In the genomic region with DNA sequence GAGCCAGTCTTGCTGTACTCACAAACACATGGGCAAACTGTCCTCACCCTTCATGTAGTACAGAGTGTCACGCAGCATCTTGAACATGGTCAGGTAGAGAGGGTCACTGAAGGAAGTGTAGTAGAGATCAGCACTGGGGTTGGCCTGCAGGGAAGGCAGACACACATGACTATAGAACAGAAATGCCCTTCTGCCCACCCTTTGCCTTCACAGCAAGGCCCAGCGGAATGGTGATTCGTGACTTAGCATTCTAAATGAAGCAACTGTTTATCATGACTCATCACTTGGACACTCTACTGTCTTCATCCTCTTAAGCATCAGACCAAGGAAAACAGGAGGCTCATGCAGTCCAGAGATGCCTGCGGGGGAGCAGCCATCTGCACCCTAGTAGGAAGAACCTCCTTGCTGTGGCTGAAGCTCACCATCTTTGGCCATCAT, we compare ENCODE assay signal across 10 cellular contexts. TPM values are rescaled to one million over a fixed set of nuclear protein-coding genes. Genes with fewer than 3 reads are reported as not detected.
DNase-seq lines count a peak whose midpoint lies in the region; ATAC-seq and TF ChIP-seq lines count a peak whose summit lies in the region.
"Had no signal": no experiment of that assay in that cellular context is flagged by ENCODE, and none has a peak within 500 bp of the region (broad histone marks: within the 10 kb centered on the region; RNA-seq: fewer than 3 reads in every experiment).

No MANE protein-coding gene starts in this region.

- WGBS in trophoblast cell (ENCODE audit: extremely low coverage, insufficient coverage, insufficient read length), result no CpG with 5 or more reads among the region's 4 CpGs

- H4K91ac ChIP-seq in trophoblast cell (ENCODE audit: low read depth, low read length), result no peak overlapping the region

- no peak overlapping the region for H3K9ac ChIP-seq in trophoblast cell (ENCODE audit: low read length)

- no peaks in the 10 kb centered on the region for H3K27me3 Mint-ChIP-seq in activated naive CD4-positive, alpha-beta T cell treated with anti-CD3 and anti-CD28 coated beads, Interleukin-2, amount 10 ng/mL, durations not matched to agents 7 days and 5 days
- H3K27me3 Mint-ChIP-seq: natural killer cell treated with Interleukin-12 subunit alpha and Interleukin-12 subunit beta and Interleukin-15 and Interleukin-18, amount 100 ng/mL, for 72 hours had no signal

- H3K9me3 ChIP-seq in RWPE2 (ENCODE audit: severe bottlenecking) (peaks cover 2% of the 10 kb centered on the region), trophoblast cell (ENCODE audit: insufficient read depth, low read depth, low read length) (peaks cover 2% of the 10 kb centered on the region)
- H3K9me3 ChIP-seq in effector memory CD4-positive, alpha-beta T cell (ENCODE audit: control insufficient read depth, low read length), result no peaks in the 10 kb centered on the region

- H2AFZ ChIP-seq in trophoblast cell (ENCODE audit: insufficient read depth, low read length, poor library complexity), result no peak overlapping the region

- H3K79me2 ChIP-seq in trophoblast cell (ENCODE audit: control insufficient read depth, insufficient read depth, low read length, poor library complexity), result no peaks in the 10 kb centered on the region

- H3K36me3 Mint-ChIP-seq in activated naive CD4-positive, alpha-beta T cell treated with anti-CD3 and anti-CD28 coated beads, Interleukin-2, amount 10 ng/mL, durations not matched to agents 7 days and 5 days, result peaks cover 57% of the 10 kb centered on the region

- H2BK12ac ChIP-seq in trophoblast cell (ENCODE audit: low read length), result no peak overlapping the region

- H3K4me1 ChIP-seq in RWPE2 (ENCODE audit: insufficient read depth, poor library complexity, severe bottlenecking) (no peaks in the 10 kb centered on the region), trophoblast cell (ENCODE audit: control insufficient read depth in 1 of 2, insufficient read depth in 2 of 2, low read length in 2 of 2) (peaks cover 3 to 7% of the 10 kb centered on the region in 2 experiments)
- H3K4me1 ChIP-seq in effector memory CD4-positive, alpha-beta T cell (ENCODE audit: control insufficient read depth, insufficient read depth, low read length, poor library complexity, severe bottlenecking), result no peaks in the 10 kb centered on the region

- TF ChIP-seq CTCF in RWPE2 (IDR thresholded peaks at IDR 0.05; ENCODE audit: poor library complexity, severe bottlenecking), result no peak
- TF ChIP-seq CTCF in fibroblast of mammary gland (conservative IDR thresholded peaks at IDR 0.05; ENCODE audit: control insufficient read depth, insufficient read depth, low read depth, low read length), result no peak

- no peaks in the 10 kb centered on the region for H3K79me1 ChIP-seq in trophoblast cell (ENCODE audit: low read length)

- no peak overlapping the region for H4K8ac ChIP-seq in trophoblast cell (ENCODE audit: low read depth, low read length)

- CTCF ChIA-PET in activated naive CD4-positive, alpha-beta T cell treated with anti-CD3 and anti-CD28 coated beads, Interleukin-2, amount 10 ng/mL, durations not matched to agents 7 days and 5 days (lab: Charles Lee), result no interaction called here

- H2BK5ac ChIP-seq in trophoblast cell (ENCODE audit: low read depth, low read length, poor library complexity), result no peak overlapping the region

- H3K27ac ChIP-seq in RWPE2 (ENCODE audit: poor library complexity, severe bottlenecking) (no peak overlapping the region), trophoblast cell (ENCODE audit: low read depth, low read length) (no peak overlapping the region)
- no peak overlapping the region for H3K27ac ChIP-seq in effector memory CD4-positive, alpha-beta T cell (ENCODE audit: insufficient read depth, low read length, poor library complexity, severe bottlenecking)

- ATAC-seq in RWPE2 (ENCODE audit: low read depth), result peak; percentile 79
- ATAC-seq: GM12878; natural killer cell treated with Interleukin-12 subunit alpha and Interleukin-12 subunit beta and Interleukin-15 and Interleukin-18, amount 100 ng/mL, for 72 hours had no signal

- H3K4me2 ChIP-seq in trophoblast cell (ENCODE audit: low read length), result no peak overlapping the region

- H3K27ac Mint-ChIP-seq in activated naive CD4-positive, alpha-beta T cell treated with anti-CD3 and anti-CD28 coated beads, Interleukin-2, amount 10 ng/mL, durations not matched to agents 7 days and 5 days, result no peak overlapping the region

- no peak overlapping the region for H4K12ac ChIP-seq in trophoblast cell (ENCODE audit: low read depth, low read length)

- peaks cover 44% of the 10 kb centered on the region for H3K36me3 ChIP-seq in RWPE2 (ENCODE audit: low read depth)
- H3K36me3 ChIP-seq in trophoblast cell (ENCODE audit: control insufficient read depth in 1 of 2, insufficient read depth in 2 of 2, low read length in 2 of 2), result peaks cover 26 to 46% of the 10 kb centered on the region in 2 experiments
- H3K36me3 ChIP-seq in effector memory CD4-positive, alpha-beta T cell (ENCODE audit: control insufficient read depth, insufficient read depth, low read length), result peaks cover 74% of the 10 kb centered on the region

- H3K23ac ChIP-seq in trophoblast cell (ENCODE audit: low read length), result no peak overlapping the region

- H3K18ac ChIP-seq in trophoblast cell (ENCODE audit: low read length), result no peak overlapping the region

- no peaks in the 10 kb centered on the region for H3K9me3 Mint-ChIP-seq in activated naive CD4-positive, alpha-beta T cell treated with anti-CD3 and anti-CD28 coated beads, Interleukin-2, amount 10 ng/mL, durations not matched to agents 7 days and 5 days
- H3K9me3 Mint-ChIP-seq: natural killer cell treated with Interleukin-12 subunit alpha and Interleukin-12 subunit beta and Interleukin-15 and Interleukin-18, amount 100 ng/mL, for 72 hours had no signal

- no peak overlapping the region for H2BK120ac ChIP-seq in trophoblast cell (ENCODE audit: insufficient read depth, low read length, poor library complexity)

- peaks cover 18% of the 10 kb centered on the region for H3K4me1 Mint-ChIP-seq in activated naive CD4-positive, alpha-beta T cell treated with anti-CD3 and anti-CD28 coated beads, Interleukin-2, amount 10 ng/mL, durations not matched to agents 7 days and 5 days

- DNase-seq in GM04504 (ENCODE audit: low read depth) (peak; percentile 90), RWPE2 (ENCODE audit: low spot score) (no peak), fibroblast of mammary gland (ENCODE audit: low read depth) (peak; percentile 96), trophoblast cell (peak; percentile 38 to 82), NCI-H2227 treated with DMSO at 0.1 percent for 48 hours (lab: John Stamatoyannopoulos, UW) (no peak)
- no peak for DNase-seq in activated naive CD4-positive, alpha-beta T cell treated with anti-CD3 and anti-CD28 coated beads, Interleukin-2, amount 10 ng/mL, durations not matched to agents 7 days and 5 days
- DNase-seq in effector memory CD4-positive, alpha-beta T cell, result no peak
- no peak for DNase-seq in stimulated activated CD4-positive, alpha-beta T cell treated with anti-CD3 and anti-CD28 coated beads, Interleukin-12 subunit alpha, Interleukin-12 subunit beta, amount 100 ng/mL, for 4 hours

- no peak overlapping the region for H3K4me3 ChIP-seq in RWPE2 (ENCODE audit: severe bottlenecking)
- H3K4me3 ChIP-seq in fibroblast of mammary gland (ENCODE audit: control insufficient read depth, low read depth, low read length), result no peak overlapping the region
- no peak overlapping the region for H3K4me3 ChIP-seq in trophoblast cell (ENCODE audit: low read depth, low read length)
- H3K4me3 ChIP-seq in effector memory CD4-positive, alpha-beta T cell (ENCODE audit: insufficient read depth, low read depth, low read length, poor library complexity, severe bottlenecking), result no peak overlapping the region
- H3K4me3 ChIP-seq: GM12878 had no signal

- H3K27me3 ChIP-seq in RWPE2 (ENCODE audit: insufficient read depth, poor library complexity, severe bottlenecking), result no peaks in the 10 kb centered on the region
- H3K27me3 ChIP-seq in trophoblast cell (ENCODE audit: insufficient read depth, low read length), result no peaks in the 10 kb centered on the region
- H3K27me3 ChIP-seq in effector memory CD4-positive, alpha-beta T cell (replicated peaks; ENCODE audit: control insufficient read depth, insufficient read depth, low read length, poor library complexity, severe bottlenecking), result no peaks in the 10 kb centered on the region

- H3K4ac ChIP-seq in trophoblast cell (ENCODE audit: low read depth, low read length), result no peak overlapping the region

- H2AK5ac ChIP-seq in trophoblast cell (ENCODE audit: low read length), result no peak overlapping the region

- no peak overlapping the region for H3K14ac ChIP-seq in trophoblast cell (ENCODE audit: low read length)

- no peak overlapping the region for H3K4me3 Mint-ChIP-seq in activated naive CD4-positive, alpha-beta T cell treated with anti-CD3 and anti-CD28 coated beads, Interleukin-2, amount 10 ng/mL, durations not matched to agents 7 days and 5 days
- H3K4me3 Mint-ChIP-seq: natural killer cell treated with Interleukin-12 subunit alpha and Interleukin-12 subunit beta and Interleukin-15 and Interleukin-18, amount 100 ng/mL, for 72 hours had no signal

RNA-seq across cellular contexts. Expression of a gene that starts 33.4 kb away (rescaled TPM):
- polyA plus RNA-seq in trophoblast cell (2013), result not detected in 2 replicates

RNA-seq across cellular contexts. Expression of a gene that starts 51.3 kb away (rescaled TPM):
- 29.7 and 32.4 TPM in 2 replicates for polyA plus RNA-seq in trophoblast cell (2013)

RNA-seq across cellular contexts. Expression of a gene that starts 51.5 kb away (rescaled TPM):
- 42.7 and 45.7 TPM in 2 replicates for polyA plus RNA-seq in trophoblast cell (2013)

Comparison
In these comparisons a context has a peak if more than half of its experiments do, and no peak if none do; other contexts are left out.
1. DNase-seq: peak in GM04504 (single experiment), fibroblast of mammary gland (single experiment) and trophoblast cell (2 of 2); none in RWPE2 (single experiment), activated naive CD4-positive, alpha-beta T cell treated with anti-CD3 and anti-CD28 coated beads, Interleukin-2, amount 10 ng/mL, durations not matched to agents 7 days and 5 days (single experiment), NCI-H2227 treated with DMSO at 0.1 percent for 48 hours (single experiment), effector memory CD4-positive, alpha-beta T cell (0 of 3) and stimulated activated CD4-positive, alpha-beta T cell treated with anti-CD3 and anti-CD28 coated beads, Interleukin-12 subunit alpha, Interleukin-12 subunit beta, amount 100 ng/mL, for 4 hours (single experiment).